Comparison of ENCODE assay signal across 8 cellular contexts in the genomic region with DNA sequence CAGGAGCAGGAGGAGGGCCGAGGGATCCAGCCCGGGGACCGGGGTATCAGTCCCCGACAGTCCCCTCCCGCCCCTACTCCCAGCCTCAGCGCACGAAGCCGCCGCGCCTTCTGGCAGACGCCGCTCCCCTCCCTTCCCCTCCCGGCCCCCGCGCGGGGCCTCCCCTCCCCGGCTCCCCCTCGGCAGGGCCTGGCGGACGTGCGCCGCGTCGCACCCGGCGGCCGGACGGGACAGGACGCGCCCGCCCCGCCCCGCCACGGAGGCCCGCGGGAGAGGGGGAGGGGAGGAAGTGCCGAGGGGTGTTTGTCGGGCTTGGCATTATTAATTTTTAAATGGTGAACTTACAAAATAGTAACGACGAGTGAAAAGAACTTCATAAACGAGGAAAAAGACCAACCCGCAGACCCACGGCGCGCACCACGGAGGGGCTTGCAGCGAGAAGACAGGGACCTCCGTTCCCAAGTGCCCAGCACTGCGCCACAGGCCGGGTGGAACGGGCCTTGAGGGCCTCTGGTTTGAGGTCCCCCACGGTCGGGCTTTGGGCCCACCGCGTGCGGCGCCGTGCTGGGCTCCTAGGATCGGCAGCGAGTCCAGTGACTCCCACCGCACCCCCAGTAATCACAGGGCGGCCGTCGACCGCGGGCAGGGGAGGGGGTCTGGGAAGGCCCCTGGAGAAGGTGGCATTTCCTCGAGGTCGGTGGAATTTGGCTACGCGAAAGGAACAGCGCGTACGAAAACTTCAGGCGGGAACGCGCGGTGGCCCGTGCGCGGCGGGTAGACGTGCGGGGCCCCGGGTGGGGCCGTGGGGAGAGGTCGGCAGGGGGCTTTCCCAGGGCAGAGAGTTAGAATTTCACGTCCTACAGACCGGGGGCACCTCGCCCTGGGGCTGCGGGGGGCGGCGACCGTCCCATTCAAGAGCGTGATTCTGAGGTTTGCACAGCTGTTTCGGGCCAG. TPM values are rescaled to one million over a fixed set of nuclear protein-coding genes. Genes with fewer than 3 reads are reported as not detected.
DNase-seq lines count a peak whose midpoint lies in the region; ATAC-seq and TF ChIP-seq lines count a peak whose summit lies in the region.

No MANE protein-coding gene starts in this region.

- peak overlapping the region; percentile 93 for H3K4me3 ChIP-seq in CD8-positive, alpha-beta memory T cell (ENCODE audit: low read length)
- peak overlapping the region; percentile 96 for H3K4me3 ChIP-seq in IMR-90 (ENCODE audit: insufficient read depth, low read depth, low read length)
- H3K4me3 ChIP-seq in breast epithelium: peak overlapping the region; percentile 97 to 100 (median 98)
- H3K4me3 ChIP-seq in skeletal muscle tissue (ENCODE audit: low read length in 3 of 3): peak overlapping the region; percentile 81 to 95 (median 91)

- peaks cover 51% of the 10 kb centered on the region for H3K4me1 ChIP-seq in CD8-positive, alpha-beta memory T cell (ENCODE audit: insufficient read depth, low read length)
- H3K4me1 ChIP-seq in IMR-90 (ENCODE audit: control insufficient read depth, insufficient read depth, low read length) (peaks cover 25% of the 10 kb centered on the region), breast epithelium (peaks cover 10 to 11% of the 10 kb centered on the region in 2 donors), skeletal muscle tissue (ENCODE audit: control insufficient read depth in 3 of 3, insufficient read depth in 3 of 3, low read length in 3 of 3) (peaks cover 43 to 57% (median 52%) of the 10 kb centered on the region in 3 donors)

- POLR2A ChIA-PET in CD8-positive, alpha-beta memory T cell (lab: Charles Lee): interaction anchor here (1.1 to 2.8 kb wide), 2 partner anchors 97 to 128 kb away, joined by 3 to 17 read pairs; partner anchors contain the start of genes AAMP and PNKD
- POLR2A ChIA-PET in IMR-90 (lab: Charles Lee; ENCODE audit: unreplicated experiment): no interaction called here

- H2BK120ac ChIP-seq in IMR-90 (ENCODE audit: low read depth, low read length): peak overlapping the region; percentile 97

- H3K27ac ChIP-seq in CD8-positive, alpha-beta memory T cell (ENCODE audit: low read depth, low read length): peak overlapping the region; percentile 92
- H3K27ac ChIP-seq in IMR-90 (ENCODE audit: insufficient read depth, low read length) (peak overlapping the region; percentile 99), breast epithelium (peak overlapping the region; percentile 97 to 99), skeletal muscle tissue (ENCODE audit: low read depth, low read length) (peak overlapping the region; percentile 98)

- peak overlapping the region; percentile 98 for H3K14ac ChIP-seq in IMR-90 (replicated peaks; ENCODE audit: low read depth, low read length)

- H3K4me1 Mint-ChIP-seq in CD8-positive, alpha-beta memory T cell: peaks cover 54 to 73% (median 54%) of the 10 kb centered on the region in 3 donors
- H3K4me1 Mint-ChIP-seq in immature natural killer cell: peaks cover 55 to 56% of the 10 kb centered on the region in 2 donors

- H4K20me1 ChIP-seq in IMR-90 (ENCODE audit: insufficient read depth, low read length): peaks cover 13% of the 10 kb centered on the region; the same call in 1 of the 2 replicates

- H4K8ac ChIP-seq in IMR-90 (ENCODE audit: low read depth in 2 of 2, low read length in 2 of 2): peak overlapping the region; percentile 70 to 98

- H2BK5ac ChIP-seq in IMR-90 (ENCODE audit: low read depth, low read length, poor library complexity, severe bottlenecking): peak overlapping the region; percentile 98

- peak overlapping the region; percentile 96 for H2AK9ac ChIP-seq in IMR-90 (replicated peaks; ENCODE audit: low read depth, low read length, poor library complexity)

- peak overlapping the region; percentile 98 for H2AK5ac ChIP-seq in IMR-90 (ENCODE audit: low read depth, low read length)

- peak overlapping the region; percentile 98 for H4K5ac ChIP-seq in IMR-90 (ENCODE audit: low read depth, low read length)

- H3K9me3 ChIP-seq in CD8-positive, alpha-beta memory T cell (ENCODE audit: low read length): no peaks in the 10 kb centered on the region
- H3K9me3 ChIP-seq in IMR-90 (ENCODE audit: control insufficient read depth, insufficient read depth, low read length) (no peaks in the 10 kb centered on the region), breast epithelium (no peaks in the 10 kb centered on the region), skeletal muscle tissue (ENCODE audit: control insufficient read depth in 3 of 3, low read length in 3 of 3) (no peaks in the 10 kb centered on the region)

- TF ChIP-seq CTCF in IMR-90 (conservative IDR thresholded peaks at IDR 0.05; ENCODE audit: low read depth, low read length) (no peak), breast epithelium (IDR thresholded peaks at IDR 0.05) (no peak)

- peaks cover 0 to 9% of the 10 kb centered on the region in 2 donors for H3K27me3 Mint-ChIP-seq in CD8-positive, alpha-beta memory T cell
- peaks cover 23 to 46% (median 36%) of the 10 kb centered on the region in 3 donors for H3K27me3 Mint-ChIP-seq in immature natural killer cell (ENCODE audit: low read depth in 3 of 3)

- peak overlapping the region; percentile 82 for H2AFZ ChIP-seq in IMR-90 (replicated peaks; ENCODE audit: low read length, poor library complexity)

- BruUV-seq in IMR-90 (replicated peaks; lab: Mats Ljungman, UMichigan): no TSS peak

- H3K79me1 ChIP-seq in IMR-90 (ENCODE audit: low read depth in 1 of 2, low read length in 2 of 2): peaks cover 6 to 26% of the 10 kb centered on the region in 2 experiments; a peak in 3 of 4 replicates

- peak overlapping the region; percentile 99 for H3K4ac ChIP-seq in IMR-90 (ENCODE audit: low read depth, low read length)

- dilution Hi-C loops in IMR-90 (cut with HindIII; ENCODE audit: low sequenced_read_pairs, unreplicated experiment): no loop called here

- CTCF ChIA-PET in CD8-positive, alpha-beta memory T cell (lab: Charles Lee): interaction anchor here (0.8 to 1.6 kb wide), 2 partner anchors 42 to 112 kb away, joined by 3 to 4 read pairs; partner anchors contain the start of gene CATIP
- CTCF ChIA-PET in IMR-90 (lab: Yijun Ruan, JAX): no interaction called here

- H3K9ac ChIP-seq in IMR-90 (ENCODE audit: low read depth, low read length) (peak overlapping the region; percentile 92), skeletal muscle tissue (ENCODE audit: low read depth in 1 of 3, low read length in 3 of 3) (peak overlapping the region; percentile 94 to 98 (median 96))

- H2BK15ac ChIP-seq in IMR-90 (ENCODE audit: low read depth, low read length): peak overlapping the region; percentile 75; the same call in 2 of the 3 replicates

- peak overlapping the region; percentile 95 for H3K23ac ChIP-seq in IMR-90 (ENCODE audit: low read depth, low read length)

- TF ChIP-seq POLR2A in IMR-90 (IDR thresholded peaks at IDR 0.05; ENCODE audit: low read depth, low read length) (no peak), breast epithelium (IDR thresholded peaks at IDR 0.05) (no peak)

- H3K4me3 Mint-ChIP-seq in CD8-positive, alpha-beta memory T cell: peak overlapping the region; percentile 90 to 98 (median 93)
- H3K4me3 Mint-ChIP-seq in immature natural killer cell: peak overlapping the region; percentile 89 to 95 (median 94)

- H3K9me3 Mint-ChIP-seq in CD8-positive, alpha-beta memory T cell: no peaks in the 10 kb centered on the region
- H3K9me3 Mint-ChIP-seq in immature natural killer cell: no peaks in the 10 kb centered on the region

- peak overlapping the region; percentile 99 for H4K91ac ChIP-seq in IMR-90 (ENCODE audit: insufficient read depth, low read depth, low read length)

- peak; percentile 55 to 82 (median 60) for DNase-seq in CD8-positive, alpha-beta memory T cell
- peak; percentile 45 for DNase-seq in IMR-90
- peak; percentile 85 for DNase-seq in UCSD-AML1 (lab: John Stamatoyannopoulos, UW; ENCODE audit: unreplicated experiment)
- peak; percentile 80 to 82 for DNase-seq in breast epithelium (ENCODE audit: low spot score in 2 of 2)
- DNase-seq in immature natural killer cell: peak; percentile 74 to 78 (median 77)

- H3K4me2 ChIP-seq in IMR-90 (ENCODE audit: low read depth, low read length): peak overlapping the region; percentile 90

- no peak for TF ChIP-seq RAD21 in IMR-90 (IDR thresholded peaks at IDR 0.05; ENCODE audit: low read length)

- peak overlapping the region; percentile 85 for H3K18ac ChIP-seq in IMR-90 (ENCODE audit: low read depth, low read length)

- H3K27ac Mint-ChIP-seq in CD8-positive, alpha-beta memory T cell: peak overlapping the region; percentile 91 to 100 (median 98)
- H3K27ac Mint-ChIP-seq in immature natural killer cell: peak overlapping the region; percentile 94 to 99 (median 98)

- intact Hi-C loops in IMR-90 (cut with micrococcal nuclease): no loop called here
- intact Hi-C loops in breast epithelium (cut with DNase I; ENCODE audit: low total_unique reads): no loop called here

- peak; percentile 23 for ATAC-seq in GM19452 (IDR thresholded peaks at IDR 0.05; ENCODE audit: unreplicated experiment)
- peak; percentile 2; the same call in 1 of the 2 replicates for ATAC-seq in IMR-90 (ENCODE audit: low read depth)
- ATAC-seq in GM18858 (IDR thresholded peaks at IDR 0.05; ENCODE audit: unreplicated experiment): no peak

- peaks cover 0 to 36% (median 0%) of the 10 kb centered on the region in 3 donors for H3K36me3 Mint-ChIP-seq in CD8-positive, alpha-beta memory T cell
- H3K36me3 Mint-ChIP-seq in immature natural killer cell: peaks cover 0 to 6% (median 0%) of the 10 kb centered on the region in 3 donors

- in situ Hi-C loops in IMR-90 (cut with MboI; ENCODE audit: low sequenced_read_pairs): loop anchor here (10.0 kb wide), 1 partner anchor 124 kb away; the partner anchor contains the start of genes AAMP and PNKD

- peak overlapping the region; percentile 76 for H3K56ac ChIP-seq in IMR-90 (ENCODE audit: extremely low read depth, insufficient read depth, low read length)

- WGBS in IMR-90 (ENCODE audit: extremely low coverage in 2 of 2, insufficient read length in 1 of 2), 2 experiments: 8% methylated on average over 29 of the region's 95 CpGs; no CpG with 5 or more reads in 1 of the 2 experiments

- peaks cover 5% of the 10 kb centered on the region for H3K36me3 ChIP-seq in CD8-positive, alpha-beta memory T cell (ENCODE audit: insufficient read depth, low read length)
- H3K36me3 ChIP-seq in IMR-90 (ENCODE audit: control insufficient read depth, insufficient read depth, low read length) (peaks cover 17% of the 10 kb centered on the region; the same call in 1 of the 2 replicates), breast epithelium (no peaks in the 10 kb centered on the region), skeletal muscle tissue (ENCODE audit: control insufficient read depth in 3 of 3, insufficient read depth in 3 of 3, low read length in 3 of 3) (peaks cover 8 to 19% (median 15%) of the 10 kb centered on the region in 3 donors)

- peak overlapping the region; percentile 14 for H2BK20ac ChIP-seq in IMR-90 (ENCODE audit: low read depth, low read length)

- H3K27me3 ChIP-seq in CD8-positive, alpha-beta memory T cell (ENCODE audit: insufficient read depth, low read length, poor library complexity, severe bottlenecking): no peaks in the 10 kb centered on the region
- H3K27me3 ChIP-seq in IMR-90 (ENCODE audit: control insufficient read depth, insufficient read depth, low read length) (no peaks in the 10 kb centered on the region), breast epithelium (no peaks in the 10 kb centered on the region), skeletal muscle tissue (ENCODE audit: control insufficient read depth in 3 of 3, insufficient read depth in 3 of 3, low read length in 3 of 3) (no peaks in the 10 kb centered on the region)

- H3K9me1 ChIP-seq in IMR-90 (ENCODE audit: insufficient read depth, low read length): 0 out of 2 replicates have a peak, but pooled peaks cover 2% of the 10 kb centered on the region

RNA-seq across cellular contexts. Expression of gene CTDSP1, which starts 1.0 kb away (rescaled TPM):
- 100 to 1,000 TPM; 104 to 113 TPM for total RNA-seq in CD8-positive, alpha-beta memory T cell
- 32.2 TPM for polyA plus RNA-seq in CD8-positive, alpha-beta memory T cell
- 17.5 and 19.7 TPM in 2 replicates for total RNA-seq in IMR-90 (2012; rRNA removed)
- polyA plus RNA-seq in IMR-90 (2012; rRNA removed): 64.3 and 68.2 TPM in 2 replicates
- polyA plus RNA-seq in IMR-90 (2012; cell fraction: cytosol; rRNA removed): 61.8 and 79.5 TPM in 2 replicates
- polyA plus RNA-seq in IMR-90 (2012; cell fraction: nucleus; rRNA removed; ENCODE audit: low replicate concordance): 64.2 and 103 TPM in 2 replicates
- 100 to 1,000 TPM in 1 of 3 donors, 10 to 100 TPM in 2; 83.9 to 113 (median 95.9) TPM for total RNA-seq in breast epithelium
- 10 to 100 TPM; 43.7 to 78.5 (median 61.8) TPM for polyA plus RNA-seq in immature natural killer cell
- 44.4 TPM for total RNA-seq in skeletal muscle tissue

RNA-seq across cellular contexts. Expression of gene SLC11A1, which starts 16.6 kb away (rescaled TPM):
- total RNA-seq in CD8-positive, alpha-beta memory T cell: 1 to 10 TPM; 1.1 to 2.1 TPM
- polyA plus RNA-seq in CD8-positive, alpha-beta memory T cell: 0.32 TPM
- total RNA-seq in IMR-90 (2012; rRNA removed) (under 0.01 TPM in 2 replicates), breast epithelium (10 to 100 TPM; 14.4 to 53.4 (median 17.9) TPM), skeletal muscle tissue (1.0 TPM)
- polyA plus RNA-seq in IMR-90 (2012; rRNA removed) (0.03 and 0.07 TPM in 2 replicates), immature natural killer cell (1 to 10 TPM in 2 of 3 donors, under 1 TPM in 1; 0.66 to 1.8 (median 1.2) TPM)
- polyA plus RNA-seq in IMR-90 (2012; cell fraction: cytosol; rRNA removed): 0.02 and 0.03 TPM in 2 replicates
- 0.06 and 0.07 TPM in 2 replicates for polyA plus RNA-seq in IMR-90 (2012; cell fraction: nucleus; rRNA removed; ENCODE audit: low replicate concordance)

RNA-seq across cellular contexts. Expression of gene VIL1, which starts 20.2 kb away (rescaled TPM):
- not detected for total RNA-seq in CD8-positive, alpha-beta memory T cell
- not detected for polyA plus RNA-seq in CD8-positive, alpha-beta memory T cell
- total RNA-seq in IMR-90 (2012; rRNA removed) (not detected in 2 replicates), breast epithelium (1 to 10 TPM in 1 of 3 donors, under 1 TPM in 1, not detected in 1; under 0.01 to 2.9 TPM), skeletal muscle tissue (not detected)
- polyA plus RNA-seq in IMR-90 (2012; rRNA removed) (not detected in 2 replicates), immature natural killer cell (under 1 TPM in 2 of 3 donors, not detected in 1; 0.47 to 0.63 TPM)
- not detected in 2 replicates for polyA plus RNA-seq in IMR-90 (2012; cell fraction: cytosol; rRNA removed)
- not detected in 2 replicates for polyA plus RNA-seq in IMR-90 (2012; cell fraction: nucleus; rRNA removed; ENCODE audit: low replicate concordance)

RNA-seq across cellular contexts. Expression of gene CATIP, which starts 42.1 kb away (rescaled TPM):
- not detected for total RNA-seq in CD8-positive, alpha-beta memory T cell
- not detected for polyA plus RNA-seq in CD8-positive, alpha-beta memory T cell
- total RNA-seq in IMR-90 (2012; rRNA removed) (not detected in 2 replicates), breast epithelium (under 1 TPM in 1 of 3 donors, not detected in 2; 0.44 TPM), skeletal muscle tissue (not detected)
- polyA plus RNA-seq in IMR-90 (2012; rRNA removed) (not detected in 2 replicates), immature natural killer cell (under 1 TPM in 1 of 3 donors, not detected in 2; 0.08 TPM)
- not detected in 2 replicates for polyA plus RNA-seq in IMR-90 (2012; cell fraction: cytosol; rRNA removed)
- polyA plus RNA-seq in IMR-90 (2012; cell fraction: nucleus; rRNA removed; ENCODE audit: low replicate concordance): not detected in 2 replicates
